In the genomic region with DNA sequence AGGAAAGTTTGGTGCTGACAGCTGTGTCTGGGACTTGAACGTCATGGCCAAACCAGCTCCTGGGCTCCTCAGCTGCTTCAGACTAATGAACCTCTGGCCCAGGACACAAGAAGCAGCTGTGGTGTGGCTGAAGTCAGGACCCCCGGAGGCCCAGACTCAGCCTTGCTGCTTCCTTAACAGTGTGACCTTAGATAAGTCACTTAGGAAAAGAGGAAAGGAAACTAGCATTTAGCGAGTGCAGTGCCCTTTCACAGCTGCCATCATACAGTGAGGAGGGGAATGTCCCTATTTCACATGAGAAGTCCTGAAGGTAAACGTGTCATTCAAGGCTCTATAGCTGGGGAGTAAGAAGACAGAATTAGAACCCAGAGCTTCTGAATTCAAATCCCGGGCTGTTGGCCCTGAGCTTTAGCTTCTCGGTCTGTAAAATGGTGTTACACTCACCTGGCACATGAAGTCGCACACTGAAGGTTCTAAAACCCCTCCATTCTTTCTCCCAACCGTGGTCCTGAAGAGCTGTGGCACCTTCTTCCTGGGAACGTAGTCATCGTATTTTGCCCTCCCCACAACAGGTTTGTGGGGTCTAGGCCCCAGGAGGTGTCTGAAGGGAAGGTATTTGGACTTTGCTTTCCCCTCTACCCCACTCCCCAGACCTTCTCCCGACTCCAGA, we compare ENCODE assay signal across 11 cellular contexts. TPM values are rescaled to one million over a fixed set of nuclear protein-coding genes. Genes with fewer than 3 reads are reported as not detected.
DNase-seq lines count a peak whose midpoint lies in the region; ATAC-seq and TF ChIP-seq lines count a peak whose summit lies in the region.
"Had no signal": no experiment of that assay in that cellular context is flagged by ENCODE, and none has a peak within 500 bp of the region (broad histone marks: within the 10 kb centered on the region; RNA-seq: fewer than 3 reads in every experiment).

No MANE protein-coding gene starts in this region.

- TF ChIP-seq POLR2A in testis (IDR thresholded peaks at IDR 0.05): no peak

- peaks cover 7% of the 10 kb centered on the region for H3K4me1 ChIP-seq in testis
- H3K4me1 ChIP-seq in mammary epithelial cell (ENCODE audit: insufficient read depth, low read length): peaks cover 10% of the 10 kb centered on the region

- no peak overlapping the region for H2AFZ ChIP-seq in mammary epithelial cell (ENCODE audit: low read depth, low read length)

- no peaks in the 10 kb centered on the region for H4K20me1 ChIP-seq in mammary epithelial cell (ENCODE audit: insufficient read depth, low read length)

- TF ChIP-seq CTCF in WTC11 (IDR thresholded peaks at IDR 0.05): no peak
- TF ChIP-seq CTCF in testis (IDR thresholded peaks at IDR 0.05): no peak
- no peak for TF ChIP-seq CTCF in mammary epithelial cell (conservative IDR thresholded peaks at IDR 0.05 in 1 of 2, IDR thresholded peaks at IDR 0.05 in 1 of 2; ENCODE audit: extremely low read depth in 1 of 2, insufficient read depth in 1 of 2, low read depth in 1 of 2, low read length in 2 of 2)

- H3K27ac ChIP-seq in testis: peak overlapping the region in 1 of 2 donors; percentile 69
- no peak overlapping the region for H3K27ac ChIP-seq in mammary epithelial cell (ENCODE audit: insufficient read depth, low read depth, low read length)
- H3K27ac ChIP-seq: adrenal gland, SJSA1 had no signal

- H3K4me2 ChIP-seq in mammary epithelial cell (ENCODE audit: insufficient read depth, low read depth, low read length): no peak overlapping the region

- in situ Hi-C loops in mammary epithelial cell (cut with MboI; ENCODE audit: low sequenced_read_pairs in 2 of 2): no loop called here

- no peaks in the 10 kb centered on the region for H3K36me3 ChIP-seq in testis (ENCODE audit: low read depth, missing control alignments)
- H3K36me3 ChIP-seq in mammary epithelial cell (ENCODE audit: insufficient read depth, low read length): no peaks in the 10 kb centered on the region
- H3K36me3 ChIP-seq: adrenal gland, SJSA1 had no signal

- H3K36me3 Mint-ChIP-seq in activated CD4-positive, alpha-beta T cell treated with anti-CD3 and anti-CD28 coated beads, Interleukin-2, amount 10 ng/mL, durations not matched to agents 24 days and 14 days (ENCODE audit: low read depth): no peaks in the 10 kb centered on the region
- H3K36me3 Mint-ChIP-seq in WTC11 (no peaks in the 10 kb centered on the region), memory B cell (no peaks in the 10 kb centered on the region)

- H3K27ac Mint-ChIP-seq in activated CD4-positive, alpha-beta T cell treated with anti-CD3 and anti-CD28 coated beads, Interleukin-2, amount 10 ng/mL, durations not matched to agents 24 days and 14 days: no peak overlapping the region
- no peak overlapping the region for H3K27ac Mint-ChIP-seq in WTC11
- H3K27ac Mint-ChIP-seq in memory B cell: no peak overlapping the region

- no TSS peak for BruUV-seq in mammary epithelial cell (replicated peaks; lab: Mats Ljungman, UMichigan)

- intact Hi-C loops in activated CD4-positive, alpha-beta T cell treated with anti-CD3 and anti-CD28 coated beads, Interleukin-2, amount 10 ng/mL, durations not matched to agents 24 days and 14 days (cut with micrococcal nuclease): loop anchor here (10.0 kb wide), 1 partner anchor 155 kb away; the partner anchor contains the start of genes RETREG3 and TUBG1
- intact Hi-C loops in testis (cut with DNase I; ENCODE audit: low total_unique reads): loop anchor here (5.0 kb wide), 1 partner anchor 38 kb away; no protein-coding TSS in a partner anchor
- intact Hi-C loops in mammary epithelial cell (cut with micrococcal nuclease): no loop called here

- H3K9me3 Mint-ChIP-seq in activated CD4-positive, alpha-beta T cell treated with anti-CD3 and anti-CD28 coated beads, Interleukin-2, amount 10 ng/mL, durations not matched to agents 24 days and 14 days: no peaks in the 10 kb centered on the region
- H3K9me3 Mint-ChIP-seq in WTC11 (no peaks in the 10 kb centered on the region), memory B cell (no peaks in the 10 kb centered on the region)

- CTCF ChIA-PET in WTC11 (lab: Charles Lee): interaction anchor here (0.8 to 5.2 kb wide), 20 partner anchors 9 to 636 kb away, joined by 3 to 117 read pairs (median 6); partner anchors contain the start of genes BECN1, CNTD1, CNTNAP1 and COA3
- CTCF ChIA-PET in mammary epithelial cell (lab: Charles Lee; ENCODE audit: low non-redundant PET): no interaction called here

- no peaks in the 10 kb centered on the region for H3K79me2 ChIP-seq in mammary epithelial cell (ENCODE audit: insufficient read depth, low read length)

- no peaks in the 10 kb centered on the region for H3K9me3 ChIP-seq in testis
- H3K9me3 ChIP-seq in mammary epithelial cell (replicated peaks; ENCODE audit: insufficient read depth, low read length): no peaks in the 10 kb centered on the region
- H3K9me3 ChIP-seq: adrenal gland, SJSA1 had no signal

- peak overlapping the region; percentile 44 for H3K4me3 Mint-ChIP-seq in activated CD4-positive, alpha-beta T cell treated with anti-CD3 and anti-CD28 coated beads, Interleukin-2, amount 10 ng/mL, durations not matched to agents 24 days and 14 days
- H3K4me3 Mint-ChIP-seq in WTC11: peak overlapping the region; percentile 67
- H3K4me3 Mint-ChIP-seq in memory B cell: no peak overlapping the region

- DNase-seq in activated CD4-positive, alpha-beta T cell treated with anti-CD3 and anti-CD28 coated beads, Interleukin-2, amount 10 ng/mL, durations not matched to agents 24 days and 14 days: no peak
- no peak for DNase-seq in activated CD4-positive, alpha-beta T cell treated with anti-CD3 and anti-CD28 coated beads for 1 hour
- DNase-seq in WTC11 (ENCODE audit: low spot score): no peak
- DNase-seq in memory B cell (ENCODE audit: low spot score in 2 of 2): peak in 1 of 2 donors; percentile 16
- no peak for DNase-seq in testis
- DNase-seq in NCI-H2227 (lab: John Stamatoyannopoulos, UW; ENCODE audit: unreplicated experiment): no peak
- no peak for DNase-seq in mammary epithelial cell
- DNase-seq: adrenal gland; stimulated activated CD4-positive, alpha-beta T cell treated with anti-CD3 and anti-CD28 coated beads, Interleukin-4, amount 100 ng/mL, for 4 hours had no signal

- dilution Hi-C loops in mammary epithelial cell (cut with HindIII; ENCODE audit: low sequenced_read_pairs): no loop called here

- peak overlapping the region; percentile 56 to 61 for H3K4me3 ChIP-seq in testis
- H3K4me3 ChIP-seq in mammary epithelial cell (replicated peaks in 1 of 3; ENCODE audit: insufficient read depth in 1 of 3, low read depth in 2 of 3, low read length in 3 of 3): no peak overlapping the region

- H3K4me1 Mint-ChIP-seq in activated CD4-positive, alpha-beta T cell treated with anti-CD3 and anti-CD28 coated beads, Interleukin-2, amount 10 ng/mL, durations not matched to agents 24 days and 14 days: peaks cover 4% of the 10 kb centered on the region
- H3K4me1 Mint-ChIP-seq in WTC11 (peaks cover 25% of the 10 kb centered on the region), memory B cell (peaks cover 19% of the 10 kb centered on the region)

- POLR2A ChIA-PET in WTC11 (lab: Charles Lee): interaction anchor here (1.2 to 1.9 kb wide), 3 partner anchors 12 to 16 kb away, joined by 3 to 8 read pairs (median 6); partner anchors contain the start of genes EZH1 and VPS25

- H3K27me3 Mint-ChIP-seq in activated CD4-positive, alpha-beta T cell treated with anti-CD3 and anti-CD28 coated beads, Interleukin-2, amount 10 ng/mL, durations not matched to agents 24 days and 14 days: peaks cover 58% of the 10 kb centered on the region
- H3K27me3 Mint-ChIP-seq in WTC11 (ENCODE audit: low read depth) (peaks cover 55% of the 10 kb centered on the region), memory B cell (peaks cover 28% of the 10 kb centered on the region)

- WGBS in testis, 2 donors: 32 to 50% methylated on average over 11 of the region's 11 CpGs
- WGBS in mammary epithelial cell (ENCODE audit: low coverage, missing lambda C conversion rate): 70% methylated on average over 9 of the region's 11 CpGs

- no peak for ATAC-seq in WTC11
- ATAC-seq in memory B cell (ENCODE audit: low read depth): peak; percentile 88
- no peak for ATAC-seq in GM21515 (IDR thresholded peaks at IDR 0.05; ENCODE audit: unreplicated experiment)

- H3K27me3 ChIP-seq in testis: no peaks in the 10 kb centered on the region
- H3K27me3 ChIP-seq in mammary epithelial cell (ENCODE audit: insufficient read depth, low read length): peaks cover 17% of the 10 kb centered on the region
- H3K27me3 ChIP-seq: adrenal gland had no signal

- H3K9ac ChIP-seq in mammary epithelial cell (ENCODE audit: insufficient read depth, low read length): no peak overlapping the region

RNA-seq across cellular contexts. Expression of gene RAMP2, which starts 0.9 kb away (rescaled TPM):
- not detected in 2 replicates for total RNA-seq in activated CD4-positive, alpha-beta T cell treated with anti-CD3 and anti-CD28 coated beads, Interleukin-2, amount 10 ng/mL, durations not matched to agents 24 days and 14 days
- 10.9 to 13.1 TPM (median 11.6 TPM) in 3 replicates for total RNA-seq in WTC11 (2021)
- 10 to 100 TPM in 1 of 2 donors, 1 to 10 TPM in 1; 6.9 to 14.6 TPM for total RNA-seq in testis
- polyA plus RNA-seq in testis (ENCODE audit: insufficient read depth, low read depth, low replicate concordance): 38.2 TPM
- total RNA-seq in mammary epithelial cell: not detected
- 0.08 TPM for polyA plus RNA-seq in mammary epithelial cell
- not detected for polyA minus RNA-seq in mammary epithelial cell
- total RNA-seq: SJSA1 had no signal

RNA-seq across cellular contexts. Expression of gene VPS25, which starts 13.1 kb away (rescaled TPM):
- 89.5 and 93.7 TPM in 2 replicates for total RNA-seq in activated CD4-positive, alpha-beta T cell treated with anti-CD3 and anti-CD28 coated beads, Interleukin-2, amount 10 ng/mL, durations not matched to agents 24 days and 14 days
- total RNA-seq in WTC11 (2021) (98.6 to 103 TPM (median 101 TPM) in 3 replicates), testis (10 to 100 TPM; 48.3 to 51.8 TPM), mammary epithelial cell (10 to 100 TPM; 58.0 to 83.6 TPM)
- polyA plus RNA-seq in testis (ENCODE audit: insufficient read depth, low read depth, low replicate concordance) (64.1 TPM), mammary epithelial cell (134 TPM)
- polyA minus RNA-seq in mammary epithelial cell: 98.6 TPM

RNA-seq across cellular contexts. Expression of gene EZH1, which starts 15.3 kb away (rescaled TPM):
- total RNA-seq in activated CD4-positive, alpha-beta T cell treated with anti-CD3 and anti-CD28 coated beads, Interleukin-2, amount 10 ng/mL, durations not matched to agents 24 days and 14 days: 39.5 and 39.6 TPM in 2 replicates
- 19.8 to 24.1 TPM (median 22.4 TPM) in 3 replicates for total RNA-seq in WTC11 (2021)
- total RNA-seq in testis: 10 to 100 TPM; 53.7 to 59.4 TPM
- 28.1 TPM for polyA plus RNA-seq in testis (ENCODE audit: insufficient read depth, low read depth, low replicate concordance)
- total RNA-seq in mammary epithelial cell: 10 to 100 TPM; 17.8 to 21.3 TPM
- 11.2 TPM for polyA plus RNA-seq in mammary epithelial cell
- 1.2 TPM for polyA minus RNA-seq in mammary epithelial cell

RNA-seq across cellular contexts. Expression of gene WNK4, which starts 20.3 kb away (rescaled TPM):
- 0.12 TPM in 2 replicates for total RNA-seq in activated CD4-positive, alpha-beta T cell treated with anti-CD3 and anti-CD28 coated beads, Interleukin-2, amount 10 ng/mL, durations not matched to agents 24 days and 14 days
- 1.4 to 1.7 TPM (median 1.5 TPM) in 3 replicates for total RNA-seq in WTC11 (2021)
- 1 to 10 TPM; 1.4 to 2.3 TPM for total RNA-seq in testis
- 2.8 TPM for polyA plus RNA-seq in testis (ENCODE audit: insufficient read depth, low read depth, low replicate concordance)
- total RNA-seq in mammary epithelial cell: under 1 TPM in 1 of 2 donors, not detected in 1; 0.75 TPM
- 0.11 TPM for polyA plus RNA-seq in mammary epithelial cell
- not detected for polyA minus RNA-seq in mammary epithelial cell
- total RNA-seq: SJSA1 had no signal

RNA-seq across cellular contexts. Expression of gene COA3, which starts 38.4 kb away (rescaled TPM):
- 50.4 and 50.7 TPM in 2 replicates for total RNA-seq in activated CD4-positive, alpha-beta T cell treated with anti-CD3 and anti-CD28 coated beads, Interleukin-2, amount 10 ng/mL, durations not matched to agents 24 days and 14 days
- total RNA-seq in WTC11 (2021) (54.2 to 65.2 TPM (median 60.9 TPM) in 3 replicates), testis (10 to 100 TPM; 43.0 to 49.2 TPM), mammary epithelial cell (10 to 100 TPM; 31.5 to 49.1 TPM)
- polyA plus RNA-seq in testis (ENCODE audit: insufficient read depth, low read depth, low replicate concordance) (52.7 TPM), mammary epithelial cell (96.7 TPM)
- 107 TPM for polyA minus RNA-seq in mammary epithelial cell

Comparison
In these comparisons a context has a peak if more than half of its experiments do, and no peak if none do; other contexts are left out.
1. H3K4me3 ChIP-seq: peak in testis (2 of 2); none in mammary epithelial cell (0 of 3).